Comparison of ENCODE assay signal across 7 cellular contexts in the genomic region with DNA sequence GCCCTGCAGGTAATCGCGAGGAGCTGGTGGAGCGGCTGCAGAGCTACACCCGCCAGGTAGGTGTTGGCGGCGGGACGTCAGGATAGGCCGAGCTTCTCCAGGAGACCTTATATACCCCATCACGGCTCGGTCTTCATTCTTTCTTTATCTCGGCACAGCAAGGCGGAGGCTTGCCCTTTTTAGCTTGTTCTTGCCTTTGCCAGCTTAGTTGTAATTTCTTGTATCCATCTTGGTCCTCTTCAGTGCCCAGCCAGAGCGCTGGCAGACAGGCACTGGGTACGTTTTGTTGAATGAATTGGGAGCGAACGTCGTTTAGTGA. TPM values are rescaled to one million over a fixed set of nuclear protein-coding genes. Genes with fewer than 3 reads are reported as not detected.
DNase-seq lines count a peak whose midpoint lies in the region; ATAC-seq lines count a peak whose summit lies in the region.

No MANE protein-coding gene starts in this region.

- peak overlapping the region; percentile 99 for H3K4me3 ChIP-seq in HUES48 (ENCODE audit: low read depth, low read length)
- peak overlapping the region; percentile 87 to 99 (median 94) for H3K4me3 ChIP-seq in subcutaneous abdominal adipose tissue (ENCODE audit: low read depth in 1 of 5, low read length in 5 of 5)

- H3K9me3 ChIP-seq in HUES48 (ENCODE audit: control insufficient read depth, insufficient read depth, low read length) = no peaks in the 10 kb centered on the region
- H3K9me3 ChIP-seq in subcutaneous abdominal adipose tissue (ENCODE audit: control insufficient read depth in 5 of 5, low read length in 5 of 5) = no peaks in the 10 kb centered on the region

- H3K36me3 ChIP-seq in HUES48 (ENCODE audit: control insufficient read depth, insufficient read depth, low read length) (peaks cover 42% of the 10 kb centered on the region), subcutaneous abdominal adipose tissue (ENCODE audit: control insufficient read depth in 5 of 5, insufficient read depth in 5 of 5, low read length in 5 of 5) (peaks cover 0 to 31% (median 26%) of the 10 kb centered on the region in 5 donors)

- H3K9me3 Mint-ChIP-seq in activated naive CD4-positive, alpha-beta T cell treated with anti-CD3 and anti-CD28 coated beads, Interleukin-2, amount 50 U/mL, for 72 hours = no peaks in the 10 kb centered on the region
- no peaks in the 10 kb centered on the region for H3K9me3 Mint-ChIP-seq in immature natural killer cell

- H3K9ac ChIP-seq in HUES48 (ENCODE audit: low read depth, low read length) (peak overlapping the region; percentile 90), subcutaneous abdominal adipose tissue (ENCODE audit: low read length in 5 of 5) (peak overlapping the region; percentile 93 to 99 (median 99))

- peaks cover 0 to 13% (median 12%) of the 10 kb centered on the region in 3 donors for H3K27me3 Mint-ChIP-seq in immature natural killer cell (ENCODE audit: low read depth in 3 of 3)

- H3K27me3 ChIP-seq in HUES48 (ENCODE audit: control insufficient read depth, insufficient read depth, low read length) (no peaks in the 10 kb centered on the region), subcutaneous abdominal adipose tissue (ENCODE audit: control insufficient read depth in 5 of 5, insufficient read depth in 4 of 5, low read length in 5 of 5) (peaks cover 0 to 16% (median 11%) of the 10 kb centered on the region in 5 donors)

- ATAC-seq in activated naive CD4-positive, alpha-beta T cell treated with anti-CD3 and anti-CD28 coated beads, Interleukin-2, amount 50 U/mL, for 72 hours = no peak
- no peak for ATAC-seq in GM18502 (IDR thresholded peaks at IDR 0.05; ENCODE audit: poor library complexity, unreplicated experiment)

- H3K4me3 Mint-ChIP-seq in immature natural killer cell = peak overlapping the region; percentile 99 to 100 (median 99)

- H3K4me1 Mint-ChIP-seq in immature natural killer cell = peaks cover 29 to 37% of the 10 kb centered on the region in 2 donors

- peak overlapping the region; percentile 98 for H3K27ac ChIP-seq in HUES48 (ENCODE audit: low read depth, low read length)
- H3K27ac ChIP-seq in subcutaneous abdominal adipose tissue (ENCODE audit: low read depth, low read length) = peak overlapping the region; percentile 88

- H3K4me1 ChIP-seq in HUES48 (ENCODE audit: control insufficient read depth, insufficient read depth, low read length) = peaks cover 19% of the 10 kb centered on the region
- peaks cover 0 to 48% (median 34%) of the 10 kb centered on the region in 5 donors for H3K4me1 ChIP-seq in subcutaneous abdominal adipose tissue (ENCODE audit: control insufficient read depth in 5 of 5, insufficient read depth in 5 of 5, low read length in 5 of 5)

- peaks cover 26 to 44% of the 10 kb centered on the region in 2 donors for H3K36me3 Mint-ChIP-seq in activated naive CD4-positive, alpha-beta T cell treated with anti-CD3 and anti-CD28 coated beads, Interleukin-2, amount 50 U/mL, for 72 hours
- peaks cover 12 to 31% (median 13%) of the 10 kb centered on the region in 3 donors for H3K36me3 Mint-ChIP-seq in immature natural killer cell

- DNase-seq in activated naive CD4-positive, alpha-beta T cell treated with anti-CD3 and anti-CD28 coated beads, Interleukin-2, amount 50 U/mL, for 72 hours (ENCODE audit: low spot score in 2 of 2) = no peak
- no peak for DNase-seq in immature natural killer cell
- DNase-seq in GM03348 (ENCODE audit: low spot score) = no peak
- DNase-seq in NCI-H1694 (lab: John Stamatoyannopoulos, UW) = no peak

- peak overlapping the region; percentile 92 to 100 for H3K27ac Mint-ChIP-seq in activated naive CD4-positive, alpha-beta T cell treated with anti-CD3 and anti-CD28 coated beads, Interleukin-2, amount 50 U/mL, for 72 hours
- H3K27ac Mint-ChIP-seq in immature natural killer cell = peak overlapping the region; percentile 94 to 99 (median 98)

RNA-seq across cellular contexts. Expression of gene SF3B2, which starts 0.5 kb away (rescaled TPM):
- total RNA-seq in activated naive CD4-positive, alpha-beta T cell treated with anti-CD3 and anti-CD28 coated beads, Interleukin-2, amount 50 U/mL, for 72 hours = 100 to 1,000 TPM; 236 to 246 TPM
- polyA plus RNA-seq in immature natural killer cell = 100 to 1,000 TPM in 1 of 3 donors, 10 to 100 TPM in 2; 71.7 to 141 (median 76.7) TPM

RNA-seq across cellular contexts. Expression of gene GAL3ST3, which starts 3.7 kb away (rescaled TPM):
- total RNA-seq in activated naive CD4-positive, alpha-beta T cell treated with anti-CD3 and anti-CD28 coated beads, Interleukin-2, amount 50 U/mL, for 72 hours = 1 to 10 TPM in 1 of 2 donors, under 1 TPM in 1; 0.14 to 1.1 TPM
- polyA plus RNA-seq in immature natural killer cell = not detected

RNA-seq across cellular contexts. Expression of gene PACS1, which starts 17.4 kb away (rescaled TPM):
- total RNA-seq in activated naive CD4-positive, alpha-beta T cell treated with anti-CD3 and anti-CD28 coated beads, Interleukin-2, amount 50 U/mL, for 72 hours = 100 to 1,000 TPM; 124 TPM
- polyA plus RNA-seq in immature natural killer cell = 10 to 100 TPM; 10.0 to 72.3 (median 23.9) TPM

RNA-seq across cellular contexts. Expression of gene CATSPER1, which starts 26.3 kb away (rescaled TPM):
- total RNA-seq in activated naive CD4-positive, alpha-beta T cell treated with anti-CD3 and anti-CD28 coated beads, Interleukin-2, amount 50 U/mL, for 72 hours = under 1 TPM in 1 of 2 donors, not detected in 1; 0.80 TPM
- 10 to 100 TPM; 17.2 to 41.1 (median 20.8) TPM for polyA plus RNA-seq in immature natural killer cell

RNA-seq across cellular contexts. Expression of gene CST6, which starts 40.8 kb away (rescaled TPM):
- under 1 TPM in 1 of 2 donors, not detected in 1; 0.43 TPM for total RNA-seq in activated naive CD4-positive, alpha-beta T cell treated with anti-CD3 and anti-CD28 coated beads, Interleukin-2, amount 50 U/mL, for 72 hours
- polyA plus RNA-seq in immature natural killer cell = not detected
